ENCODE assay signal across 21 cellular contexts in the genomic region with DNA sequence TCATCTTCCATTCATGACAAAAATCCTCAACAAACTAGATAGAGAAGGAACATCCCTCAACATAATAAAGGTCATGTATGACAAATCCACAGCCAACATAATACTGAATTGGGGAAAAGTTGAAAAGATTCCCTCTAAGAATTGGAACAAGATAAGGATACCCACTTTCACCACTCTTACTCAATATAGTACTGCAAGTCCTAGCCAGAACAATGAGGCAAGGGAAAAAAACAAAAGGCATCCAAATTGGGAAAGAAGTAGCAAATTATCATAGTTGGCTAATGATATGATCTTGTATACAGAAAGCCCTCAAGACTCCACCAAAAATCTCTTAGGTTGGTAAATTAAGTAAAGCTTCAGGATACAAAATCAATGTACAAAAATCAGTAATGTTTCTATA.
"Had no signal": no experiment of that assay in that cellular context is flagged by ENCODE, and none has a peak within 500 bp of the region (broad histone marks: within the 10 kb centered on the region; RNA-seq: fewer than 3 reads in every experiment).

No MANE protein-coding gene starts in this region.

- H3K27ac Mint-ChIP-seq: activated CD8-positive, alpha-beta T cell treated with anti-CD3 and anti-CD28 coated beads, Interleukin-2, amount 10 ng/mL, durations not matched to agents 7 days and 5 days; activated naive CD4-positive, alpha-beta T cell treated with anti-CD3 and anti-CD28 coated beads, Interleukin-2, amount 50 U/mL, for 24 hours; activated naive CD8-positive, alpha-beta T cell treated with anti-CD3 and anti-CD28 coated beads, Interleukin-2, amount 50 U/mL, for 24 hours; IgD-negative memory B cell; T-helper 1 cell treated with Interleukin-12 subunit alpha and Interleukin-12 subunit beta and Interleukin-4 antibody, amounts not matched to agents 30 μg/mL and 1 μg/mL, for 36 hours had no signal

- DNase-seq: activated CD4-positive, alpha-beta T cell treated with anti-CD3 and anti-CD28 coated beads for 4 hours; activated CD8-positive, alpha-beta memory T cell treated with anti-CD3 and anti-CD28 coated beads, Interleukin-2, amount 50 U/mL, for 48 hours; activated CD8-positive, alpha-beta T cell treated with anti-CD3 and anti-CD28 coated beads, Interleukin-2, amount 10 ng/mL, durations not matched to agents 7 days and 5 days; activated effector memory CD4-positive, alpha-beta T cell treated with Interleukin-2 at 50 U/mL for 16 hours; activated naive CD4-positive, alpha-beta T cell; activated naive CD8-positive, alpha-beta T cell treated with anti-CD3 and anti-CD28 coated beads, Interleukin-2, amount 50 U/mL, for 24 hours; activated T-cell treated with anti-CD3 and anti-CD28 coated beads, Interleukin-2, amount 50 U/mL, for 1 hour; central memory CD4-positive, alpha-beta T cell; KG1; MV-4-11; NCI-H1092 treated with DMSO at 0.1 percent for 48 hours; NCI-H1417 treated with DMSO at 0.1 percent for 48 hours; NCI-H1694 treated with DMSO at 0.1 percent for 48 hours; NCI-H2029 treated with DMSO at 0.1 percent for 48 hours; NCI-H345; NCI-H510A treated with DMSO at 0.1 percent for 48 hours; SHP77 treated with DMSO at 0.1 percent for 48 hours had no signal

- H3K9me3 Mint-ChIP-seq: activated naive CD4-positive, alpha-beta T cell treated with anti-CD3 and anti-CD28 coated beads, Interleukin-2, amount 50 U/mL, for 24 hours; activated naive CD8-positive, alpha-beta T cell treated with anti-CD3 and anti-CD28 coated beads, Interleukin-2, amount 50 U/mL, for 24 hours; IgD-negative memory B cell; T-helper 1 cell treated with Interleukin-12 subunit alpha and Interleukin-12 subunit beta and Interleukin-4 antibody, amounts not matched to agents 30 μg/mL and 1 μg/mL, for 36 hours had no signal

- H3K4me3 Mint-ChIP-seq: activated CD8-positive, alpha-beta T cell treated with anti-CD3 and anti-CD28 coated beads, Interleukin-2, amount 10 ng/mL, durations not matched to agents 7 days and 5 days; activated naive CD4-positive, alpha-beta T cell treated with anti-CD3 and anti-CD28 coated beads, Interleukin-2, amount 50 U/mL, for 24 hours; activated naive CD8-positive, alpha-beta T cell treated with anti-CD3 and anti-CD28 coated beads, Interleukin-2, amount 50 U/mL, for 24 hours; T-helper 1 cell treated with Interleukin-12 subunit alpha and Interleukin-12 subunit beta and Interleukin-4 antibody, amounts not matched to agents 30 μg/mL and 1 μg/mL, for 36 hours had no signal

- ATAC-seq: activated CD4-positive, CD25-positive, alpha-beta regulatory T cell treated with anti-CD3 and anti-CD28 coated beads, Interleukin-2, amount 50 U/mL, for 24 hours; activated CD8-positive, alpha-beta T cell treated with anti-CD3 and anti-CD28 coated beads, Interleukin-2, amount 10 ng/mL, durations not matched to agents 7 days and 5 days; activated naive CD8-positive, alpha-beta T cell treated with anti-CD3 and anti-CD28 coated beads, Interleukin-2, amount 50 U/mL, for 24 hours had no signal
